12 cellular contexts compared by ENCODE assay signal in the genomic region with DNA sequence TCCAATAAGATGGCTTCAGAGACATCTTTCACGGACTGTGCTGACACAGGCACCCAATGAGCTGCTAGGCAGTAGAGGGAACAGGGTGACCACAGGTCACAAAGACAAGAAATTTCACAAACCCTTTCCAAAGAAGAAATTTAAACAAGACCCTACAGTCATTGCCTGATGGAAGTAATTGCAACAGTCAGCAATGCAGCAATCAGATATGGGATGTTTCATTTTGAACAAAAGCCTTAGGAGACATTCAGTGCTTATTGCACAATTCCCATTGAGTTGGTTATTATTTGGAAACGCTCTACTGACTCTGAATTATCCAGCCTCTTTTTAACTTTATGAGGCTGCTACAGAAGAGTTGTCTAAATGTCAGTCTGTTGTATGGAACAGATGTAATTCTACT.
DNase-seq lines count a peak whose midpoint lies in the region; ATAC-seq and TF ChIP-seq lines count a peak whose summit lies in the region.
"Had no signal": no experiment of that assay in that cellular context is flagged by ENCODE, and none has a peak within 500 bp of the region (broad histone marks: within the 10 kb centered on the region; RNA-seq: fewer than 3 reads in every experiment).

No MANE protein-coding gene starts in this region.

- peaks cover 6% of the 10 kb centered on the region for H3K4me1 Mint-ChIP-seq in activated CD4-positive, alpha-beta T cell treated with anti-CD3 and anti-CD28 coated beads for 36 hours

- intact Hi-C loops in A673 (cut with micrococcal nuclease; ENCODE audit: unreplicated experiment), result no loop called here
- intact Hi-C loops in activated CD4-positive, alpha-beta T cell treated with anti-CD3 and anti-CD28 coated beads for 36 hours (cut with DNase I, micrococcal nuclease), result no loop called here
- intact Hi-C loops in lower leg skin (cut with DNase I; ENCODE audit: low total_unique reads), result no loop called here
- intact Hi-C loops in testis (cut with DNase I; ENCODE audit: low total_unique reads), result no loop called here

- peaks cover 53% of the 10 kb centered on the region for H3K4me1 ChIP-seq in A673 (ENCODE audit: insufficient read depth, low read length, poor library complexity, severe bottlenecking)
- peaks cover 4% of the 10 kb centered on the region for H3K4me1 ChIP-seq in testis
- H3K4me1 ChIP-seq: SJSA1 had no signal

- H3K27ac ChIP-seq in A673 (ENCODE audit: low read depth, low read length, poor library complexity, severe bottlenecking) (peak overlapping the region; percentile 86), substantia nigra (ENCODE audit: low read depth, low read length, poor library complexity, severe bottlenecking) (no peak overlapping the region), testis (no peak overlapping the region)
- H3K27ac ChIP-seq: heart left ventricle, KMS-11, SJSA1 had no signal

- H3K36me3 Mint-ChIP-seq in activated CD4-positive, alpha-beta T cell treated with anti-CD3 and anti-CD28 coated beads for 36 hours (ENCODE audit: low read depth), result no peaks in the 10 kb centered on the region

- no peak overlapping the region for H3K27ac Mint-ChIP-seq in activated CD4-positive, alpha-beta T cell treated with anti-CD3 and anti-CD28 coated beads for 36 hours

- H3K27me3 Mint-ChIP-seq in activated CD4-positive, alpha-beta T cell treated with anti-CD3 and anti-CD28 coated beads for 36 hours, result no peaks in the 10 kb centered on the region

- no peaks in the 10 kb centered on the region for H3K9me3 ChIP-seq in A673 (ENCODE audit: low read depth, low read length, poor library complexity, severe bottlenecking)
- H3K9me3 ChIP-seq in testis, result no peaks in the 10 kb centered on the region
- H3K9me3 ChIP-seq: heart left ventricle, SJSA1 had no signal

- H3K4me3 ChIP-seq in A673 (ENCODE audit: low read depth, low read length, poor library complexity, severe bottlenecking) (no peak overlapping the region), lower leg skin (ENCODE audit: low read depth, poor library complexity, severe bottlenecking) (no peak overlapping the region), testis (no peak overlapping the region)
- H3K4me3 ChIP-seq: heart left ventricle, SJSA1 had no signal

- no TSS peak for BruUV-seq in A673 (replicated peaks; lab: Mats Ljungman, UMichigan)

- CTCF ChIA-PET in A673 (lab: Charles Lee), result no interaction called here
- CTCF ChIA-PET in activated CD4-positive, alpha-beta T cell treated with anti-CD3 and anti-CD28 coated beads for 36 hours (lab: Charles Lee), result no interaction called here

- no peak for ATAC-seq in activated CD4-positive, alpha-beta T cell treated with anti-CD3 and anti-CD28 coated beads for 36 hours

- DNase-seq in A673 (ENCODE audit: low spot score), result peak; percentile 92
- DNase-seq in GM03348 (ENCODE audit: low spot score), result peak; percentile 55
- peak; percentile 41 for DNase-seq in NCI-H748 treated with DMSO at 0.1 percent for 48 hours (lab: John Stamatoyannopoulos, UW)
- peak; percentile 92 for DNase-seq in fibroblast of peridontal ligament (ENCODE audit: extremely low read depth)
- no peak for DNase-seq in substantia nigra (lab: John Stamatoyannopoulos, UW)
- no peak for DNase-seq in activated CD4-positive, alpha-beta T cell treated with anti-CD3 and anti-CD28 coated beads for 36 hours
- no peak for DNase-seq in lower leg skin (ENCODE audit: low spot score in 2 of 2)
- DNase-seq in testis, result no peak
- DNase-seq: C1 segment of cervical spinal cord, heart left ventricle had no signal

- POLR2A ChIA-PET in A673 (lab: Charles Lee; ENCODE audit: low non-redundant PET), result no interaction called here
- POLR2A ChIA-PET in activated CD4-positive, alpha-beta T cell treated with anti-CD3 and anti-CD28 coated beads for 36 hours (lab: Charles Lee), result no interaction called here

- TF ChIP-seq POLR2A in lower leg skin (IDR thresholded peaks at IDR 0.05) (no peak), testis (IDR thresholded peaks at IDR 0.05) (no peak)

- H3K36me3 ChIP-seq in A673 (ENCODE audit: insufficient read depth, low read length, poor library complexity, severe bottlenecking) (no peaks in the 10 kb centered on the region), testis (ENCODE audit: low read depth, missing control alignments) (no peaks in the 10 kb centered on the region)
- H3K36me3 ChIP-seq: SJSA1 had no signal

- no peak for TF ChIP-seq CTCF in A673 (conservative IDR thresholded peaks at IDR 0.05; ENCODE audit: low read depth, low read length)
- no peak for TF ChIP-seq CTCF in lower leg skin (IDR thresholded peaks at IDR 0.05)
- TF ChIP-seq CTCF in testis (IDR thresholded peaks at IDR 0.05), result no peak

- no peaks in the 10 kb centered on the region for H3K27me3 ChIP-seq in A673 (replicated peaks; ENCODE audit: insufficient read depth, low read depth, low read length, poor library complexity)
- H3K27me3 ChIP-seq in testis, result no peaks in the 10 kb centered on the region
- H3K27me3 ChIP-seq: heart left ventricle, SJSA1 had no signal

- 68 to 77% methylated on average over 2 of the region's 2 CpGs for WGBS in lower leg skin, 2 donors
- WGBS in testis, 2 donors, result 68 to 74% methylated on average over 2 of the region's 2 CpGs

- no peaks in the 10 kb centered on the region for H3K9me3 Mint-ChIP-seq in activated CD4-positive, alpha-beta T cell treated with anti-CD3 and anti-CD28 coated beads for 36 hours (ENCODE audit: low read depth)

- H3K4me3 Mint-ChIP-seq in activated CD4-positive, alpha-beta T cell treated with anti-CD3 and anti-CD28 coated beads for 36 hours, result no peak overlapping the region

Comparison
In these comparisons a context has a peak if more than half of its experiments do, and no peak if none do; other contexts are left out.
1. DNase-seq: peak in A673 (single experiment), GM03348 (single experiment), NCI-H748 treated with DMSO at 0.1 percent for 48 hours (single experiment) and fibroblast of peridontal ligament (single experiment); none in substantia nigra (0 of 49), activated CD4-positive, alpha-beta T cell treated with anti-CD3 and anti-CD28 coated beads for 36 hours (single experiment), lower leg skin (0 of 2) and testis (single experiment).